Comparison of ENCODE assay signal across 8 cellular contexts in the genomic region with DNA sequence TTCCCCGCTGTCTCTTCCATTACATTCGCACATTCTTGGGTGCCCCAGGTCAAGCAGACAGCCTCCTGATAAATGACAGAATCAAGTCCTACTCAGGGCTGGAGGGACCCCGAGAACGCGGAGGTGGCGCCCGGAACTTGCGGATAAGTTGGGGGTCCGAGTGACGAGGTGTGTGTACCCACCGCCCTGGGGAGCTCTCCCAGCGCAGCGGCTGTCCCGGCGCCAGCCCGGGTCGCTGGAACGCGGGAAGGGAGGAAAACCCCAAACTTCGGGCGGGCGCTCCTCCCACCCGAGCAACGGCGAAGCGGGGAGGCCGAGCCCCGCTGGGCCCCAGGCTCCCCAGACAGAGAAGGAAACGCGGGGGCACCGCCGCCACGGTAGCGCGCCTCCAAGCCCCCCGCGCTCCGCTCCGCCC. TPM values are rescaled to one million over a fixed set of nuclear protein-coding genes. Genes with fewer than 3 reads are reported as not detected.
A peak's percentile ranks its signal among the peaks of the same experiment; 100 is the strongest.
DNase-seq lines count a peak whose midpoint lies in the region; ATAC-seq and TF ChIP-seq lines count a peak whose summit lies in the region.

No MANE protein-coding gene starts in this region.

- H2AFZ ChIP-seq in SU-DHL-6 (ENCODE audit: low read depth, low read length, severe bottlenecking) = peak overlapping the region; percentile 75

- peaks cover 8% of the 10 kb centered on the region for H3F3A ChIP-seq in SU-DHL-6 (ENCODE audit: insufficient read depth)

- H4K20me1 ChIP-seq in SU-DHL-6 (ENCODE audit: low read depth, low read length) = no peaks in the 10 kb centered on the region

- no peak for DNase-seq in CD8-positive, alpha-beta memory T cell
- DNase-seq in HFFc6 = no peak
- no peak for DNase-seq in foreskin keratinocyte
- no peak for DNase-seq in psoas muscle
- DNase-seq in activated CD4-positive, CD25-positive, alpha-beta regulatory T cell (lab: John Stamatoyannopoulos, UW) = no peak
- no peak for DNase-seq in OCI-M1 (lab: John Stamatoyannopoulos, UW)

- H3K9ac ChIP-seq in SU-DHL-6 (ENCODE audit: low read length) = peak overlapping the region; percentile 99

- no peaks in the 10 kb centered on the region for H3K36me3 ChIP-seq in CD8-positive, alpha-beta memory T cell (ENCODE audit: insufficient read depth, low read length)
- H3K36me3 ChIP-seq in SU-DHL-6 (ENCODE audit: low read length) (no peaks in the 10 kb centered on the region), psoas muscle (ENCODE audit: insufficient read depth in 1 of 2, low read depth in 1 of 2) (no peaks in the 10 kb centered on the region)

- peaks cover 0 to 3% (median 0%) of the 10 kb centered on the region in 3 donors for H3K36me3 Mint-ChIP-seq in CD8-positive, alpha-beta memory T cell
- H3K36me3 Mint-ChIP-seq in HFFc6 (ENCODE audit: low read depth) = peaks cover 7% of the 10 kb centered on the region; the same call in 1 of the 2 replicates

- no peaks in the 10 kb centered on the region for H3K9me2 ChIP-seq in SU-DHL-6 (replicated peaks; ENCODE audit: insufficient read depth, low read length)

- H3K27me3 Mint-ChIP-seq in CD8-positive, alpha-beta memory T cell = peaks cover 6 to 10% of the 10 kb centered on the region in 2 donors
- H3K27me3 Mint-ChIP-seq in HFFc6 (ENCODE audit: insufficient read depth) = no peaks in the 10 kb centered on the region; the same call in 1 of the 2 replicates

- intact Hi-C loops in psoas muscle (cut with DNase I) = no loop called here

- peaks cover 17% of the 10 kb centered on the region for H3K4me1 ChIP-seq in CD8-positive, alpha-beta memory T cell (ENCODE audit: insufficient read depth, low read length)
- H3K4me1 ChIP-seq in foreskin keratinocyte = peaks cover 3% of the 10 kb centered on the region
- H3K4me1 ChIP-seq in psoas muscle = peaks cover 19% of the 10 kb centered on the region

- no peaks in the 10 kb centered on the region for H3K9me3 ChIP-seq in CD8-positive, alpha-beta memory T cell (ENCODE audit: low read length)
- H3K9me3 ChIP-seq in SU-DHL-6 (ENCODE audit: insufficient read depth, low read length) = no peaks in the 10 kb centered on the region
- no peaks in the 10 kb centered on the region for H3K9me3 ChIP-seq in psoas muscle

- POLR2A ChIA-PET in CD8-positive, alpha-beta memory T cell (lab: Charles Lee) = interaction anchor here (1.1 kb wide), 1 partner anchor 49 kb away, joined by 11 read pairs; the partner anchor contains the start of gene FEM1B

- TF ChIP-seq CTCF in HFFc6 (IDR thresholded peaks at IDR 0.05) (no peak), SU-DHL-6 (IDR thresholded peaks at IDR 0.05; ENCODE audit: insufficient read depth, low read length, poor library complexity, severe bottlenecking) (no peak), foreskin keratinocyte (conservative IDR thresholded peaks at IDR 0.05) (no peak), psoas muscle (IDR thresholded peaks at IDR 0.05) (no peak)

- H3K9me3 Mint-ChIP-seq in CD8-positive, alpha-beta memory T cell = no peaks in the 10 kb centered on the region
- H3K9me3 Mint-ChIP-seq in HFFc6 = no peaks in the 10 kb centered on the region

- H3K27me3 ChIP-seq in CD8-positive, alpha-beta memory T cell (ENCODE audit: insufficient read depth, low read length, poor library complexity, severe bottlenecking) = no peaks in the 10 kb centered on the region
- no peaks in the 10 kb centered on the region for H3K27me3 ChIP-seq in SU-DHL-6 (ENCODE audit: low read length)
- no peaks in the 10 kb centered on the region for H3K27me3 ChIP-seq in foreskin keratinocyte
- no peaks in the 10 kb centered on the region for H3K27me3 ChIP-seq in psoas muscle (ENCODE audit: insufficient read depth in 3 of 3, low read length in 2 of 3)

- peaks cover 29 to 42% (median 39%) of the 10 kb centered on the region in 3 donors for H3K4me1 Mint-ChIP-seq in CD8-positive, alpha-beta memory T cell
- H3K4me1 Mint-ChIP-seq in HFFc6 (ENCODE audit: low read depth) = peaks cover 41% of the 10 kb centered on the region

- H3K4me2 ChIP-seq in SU-DHL-6 (ENCODE audit: low read depth, low read length, poor library complexity, severe bottlenecking) = peak overlapping the region; percentile 89

- peak overlapping the region; percentile 90 for H3K4me3 ChIP-seq in CD8-positive, alpha-beta memory T cell (ENCODE audit: low read length)
- H3K4me3 ChIP-seq in SU-DHL-6 (ENCODE audit: insufficient read depth, low read length, poor library complexity, severe bottlenecking) (peak overlapping the region; percentile 84), psoas muscle (peak overlapping the region; percentile 96)

- ATAC-seq in foreskin keratinocyte (peak; percentile 12), psoas muscle (peak in 2 of 4 donors; percentile 0 to 3), HG02870 (IDR thresholded peaks at IDR 0.05; ENCODE audit: unreplicated experiment) (no peak)

- peak overlapping the region in 7 of 8 donors; percentile 9 to 95 (median 63) for H3K27ac Mint-ChIP-seq in CD8-positive, alpha-beta memory T cell
- peak overlapping the region; percentile 82 for H3K27ac Mint-ChIP-seq in HFFc6

- peak overlapping the region; percentile 81 to 95 (median 88) for H3K4me3 Mint-ChIP-seq in CD8-positive, alpha-beta memory T cell
- H3K4me3 Mint-ChIP-seq in HFFc6 = peak overlapping the region; percentile 96

- peaks cover 51% of the 10 kb centered on the region for H3K79me2 ChIP-seq in SU-DHL-6 (ENCODE audit: insufficient read depth, low read length)

- CTCF ChIA-PET in CD8-positive, alpha-beta memory T cell (lab: Charles Lee) = interaction anchor here (1.4 to 3.8 kb wide), 3 partner anchors 8 to 49 kb away, joined by 3 to 11 read pairs (median 4); partner anchors contain the start of gene FEM1B

- H3K27ac ChIP-seq in CD8-positive, alpha-beta memory T cell (ENCODE audit: low read depth, low read length) = peak overlapping the region; percentile 72
- H3K27ac ChIP-seq in SU-DHL-6 (ENCODE audit: low read depth, low read length) = peak overlapping the region; percentile 91
- peak overlapping the region; percentile 90 for H3K27ac ChIP-seq in foreskin keratinocyte
- peak overlapping the region; percentile 86 for H3K27ac ChIP-seq in psoas muscle

- WGBS in psoas muscle, 3 donors = 1 to 2% (median 1%) methylated on average over 17 to 39 of the region's 39 CpGs

RNA-seq across cellular contexts. Expression of gene CLN6, which starts 0.6 kb away (rescaled TPM):
- 10 to 100 TPM; 69.1 to 73.8 TPM for total RNA-seq in CD8-positive, alpha-beta memory T cell
- 2.3 TPM for polyA plus RNA-seq in CD8-positive, alpha-beta memory T cell
- 10 to 100 TPM; 26.0 to 45.0 (median 37.1) TPM for total RNA-seq in HFFc6 (2021; fragmentation: NEBNext Ultra II Directional; extraction: Animal tissue kit (Norgen Biotek cat#: 25700))
- total RNA-seq in foreskin keratinocyte = 27.5 and 29.8 TPM in 2 replicates
- 35.9 and 36.5 TPM in 2 replicates for polyA plus RNA-seq in foreskin keratinocyte
- total RNA-seq in psoas muscle = 10 to 100 TPM in 3 of 4 donors, 1 to 10 TPM in 1; 8.3 to 14.7 (median 13.2) TPM
- polyA plus RNA-seq in psoas muscle = 10 to 100 TPM; 11.4 to 22.2 (median 13.1) TPM

RNA-seq across cellular contexts. Expression of gene CALML4, which starts 23.8 kb away (rescaled TPM):
- total RNA-seq in CD8-positive, alpha-beta memory T cell = 1 to 10 TPM; 4.9 to 6.4 TPM
- 0.40 TPM for polyA plus RNA-seq in CD8-positive, alpha-beta memory T cell
- total RNA-seq in HFFc6 (2021; fragmentation: NEBNext Ultra II Directional; extraction: Animal tissue kit (Norgen Biotek cat#: 25700)) = 1 to 10 TPM in 3 of 6 experiments, under 1 TPM in 3; 0.40 to 1.9 (median 0.87) TPM
- total RNA-seq in foreskin keratinocyte (4.3 and 4.4 TPM in 2 replicates), psoas muscle (1 to 10 TPM; 1.0 to 2.2 (median 1.3) TPM)
- polyA plus RNA-seq in foreskin keratinocyte (5.5 and 8.1 TPM in 2 replicates), psoas muscle (1 to 10 TPM in 2 of 3 donors, under 1 TPM in 1; 0.85 to 1.5 (median 1.4) TPM)

RNA-seq across cellular contexts. Expression of gene FEM1B, which starts 48.6 kb away (rescaled TPM):
- 10 to 100 TPM; 37.7 to 39.6 TPM for total RNA-seq in CD8-positive, alpha-beta memory T cell
- 16.9 TPM for polyA plus RNA-seq in CD8-positive, alpha-beta memory T cell
- total RNA-seq in HFFc6 (2021; fragmentation: NEBNext Ultra II Directional; extraction: Animal tissue kit (Norgen Biotek cat#: 25700)) = 10 to 100 TPM; 30.7 to 38.0 (median 32.7) TPM
- total RNA-seq in foreskin keratinocyte (42.6 and 44.5 TPM in 2 replicates), psoas muscle (100 to 1,000 TPM in 2 of 4 donors, 10 to 100 TPM in 2; 69.3 to 188 (median 111) TPM)
- polyA plus RNA-seq in foreskin keratinocyte (7.9 and 9.0 TPM in 2 replicates), psoas muscle (10 to 100 TPM; 23.5 to 68.0 (median 48.1) TPM)
